Comparison of ENCODE assay signal across 15 cellular contexts in the genomic region with DNA sequence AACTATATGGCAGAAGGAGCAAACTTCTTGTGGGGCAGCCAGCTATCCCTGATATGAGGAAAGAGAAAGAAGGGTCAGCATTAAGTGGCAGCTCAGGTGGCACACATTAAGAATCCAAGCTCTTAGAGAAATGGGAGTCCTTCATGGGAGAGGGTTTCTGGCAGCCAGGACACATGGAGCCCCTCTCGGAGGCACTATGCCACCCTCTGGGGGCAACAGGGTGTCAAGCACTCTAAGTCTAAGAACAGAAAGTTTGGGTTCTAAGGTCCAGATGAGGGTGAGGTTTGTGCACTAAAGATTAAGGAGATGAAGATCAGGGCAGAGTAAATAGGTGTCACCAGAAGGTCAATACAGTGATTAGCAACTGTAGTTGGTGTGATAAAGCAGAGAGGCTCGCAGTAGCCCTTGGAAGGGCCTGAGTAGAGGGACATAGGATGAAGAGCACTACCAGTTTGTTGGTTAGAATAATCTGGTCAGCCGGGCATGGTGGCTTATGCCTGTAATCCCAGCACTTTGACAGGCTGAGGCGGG.
DNase-seq lines count a peak whose midpoint lies in the region; ATAC-seq, FAIRE-seq and TF ChIP-seq lines count a peak whose summit lies in the region.
"Had no signal": no experiment of that assay in that cellular context is flagged by ENCODE, and none has a peak within 500 bp of the region (broad histone marks: within the 10 kb centered on the region; RNA-seq: fewer than 3 reads in every experiment).

No MANE protein-coding gene starts in this region.

- POLR2A ChIA-PET in K562 (lab: Yijun Ruan, JAX): interaction anchor here (0.7 kb wide), 1 partner anchor 170 kb away, joined by 3 read pairs; no protein-coding TSS in a partner anchor

- H3K9ac ChIP-seq in K562 (ENCODE audit: insufficient read depth in 1 of 2, low read depth in 2 of 2, low read length in 2 of 2): no peak overlapping the region

- H3K9me3 ChIP-seq in right atrium auricular region: no peaks in the 10 kb centered on the region
- no peaks in the 10 kb centered on the region for H3K9me3 ChIP-seq in right cardiac atrium (ENCODE audit: control insufficient read depth, low read length)
- 0 out of 2 replicates have a peak, but pooled peaks cover 2% of the 10 kb centered on the region for H3K9me3 ChIP-seq in K562 (replicated peaks; ENCODE audit: control insufficient read depth, insufficient read depth, low read depth, low read length)
- H3K9me3 ChIP-seq in ascending aorta: no peaks in the 10 kb centered on the region
- H3K9me3 ChIP-seq: prostate gland had no signal

- H3K4me1 ChIP-seq in right atrium auricular region (peaks cover 0 to 34% of the 10 kb centered on the region in 2 donors), right cardiac atrium (ENCODE audit: control insufficient read depth, insufficient read depth, low read length) (peaks cover 16% of the 10 kb centered on the region), K562 (replicated peaks in 1 of 2; ENCODE audit: control insufficient read depth in 2 of 2, insufficient read depth in 2 of 2, low read length in 2 of 2) (peaks cover 25 to 43% of the 10 kb centered on the region in 2 experiments), ascending aorta (no peaks in the 10 kb centered on the region)
- H3K4me1 ChIP-seq: prostate gland had no signal

- in situ Hi-C loops in K562 (cut with MboI): no loop called here

- H3K36me3 Mint-ChIP-seq in glutamatergic neuron (ENCODE audit: unreplicated experiment): no peaks in the 10 kb centered on the region

- TF ChIP-seq POLR2A in K562 (conservative IDR thresholded peaks at IDR 0.05): no peak

- peaks cover 4% of the 10 kb centered on the region for H3K9me3 Mint-ChIP-seq in glutamatergic neuron (ENCODE audit: unreplicated experiment)
- H3K9me3 Mint-ChIP-seq: mesothelial cell of epicardium had no signal

- peak; percentile 20; the same call in 1 of the 2 replicates for TF ChIP-seq EP300 in K562 (IDR thresholded peaks at IDR 0.05; ENCODE audit: low read length)

- WGBS in right cardiac atrium: 88% methylated on average over 4 of the region's 4 CpGs
- WGBS in K562 (ENCODE audit: insufficient coverage, low coverage, missing lambda C conversion rate): 47% methylated on average over 4 of the region's 4 CpGs

- CTCF ChIA-PET in K562 (lab: Yijun Ruan, JAX; ENCODE audit: low intra/inter-chr PET ratio): no interaction called here

- DNase-seq in right atrium auricular region (ENCODE audit: low spot score): peak; percentile 36
- DNase-seq in right cardiac atrium: no peak
- DNase-seq in NAMALWA (ENCODE audit: low spot score): peak; percentile 54
- peak in 2 of 4 experiments; percentile 18 to 43 for DNase-seq in K562 (ENCODE audit: extremely low read depth in 1 of 4, low spot score in 3 of 4)
- DNase-seq in ascending aorta (ENCODE audit: low spot score in 2 of 2): no peak
- no peak for DNase-seq in glutamatergic neuron
- DNase-seq: NCI-H1930; stimulated activated CD4-positive, alpha-beta T cell treated with anti-CD3 and anti-CD28 coated beads, Interleukin-2, amount 100 ng/mL, for 24 hours; stimulated activated naive CD4-positive, alpha-beta T cell treated with Interleukin-2 at 50 U/mL for 16 hours had no signal

- H3K4me3 ChIP-seq in right atrium auricular region: no peak overlapping the region
- H3K4me3 ChIP-seq in right cardiac atrium (ENCODE audit: low read length): no peak overlapping the region
- H3K4me3 ChIP-seq in K562: no peak overlapping the region
- no peak overlapping the region for H3K4me3 ChIP-seq in ascending aorta
- H3K4me3 ChIP-seq: cardiac muscle cell, prostate gland had no signal

- intact Hi-C loops in right cardiac atrium (cut with DNase I) (loop anchor here in 1 of 4 donors (5.0 to 10.0 kb wide), 2 partner anchors 48 to 85 kb away; partner anchors contain the start of gene ST6GAL1), K562 (cut with micrococcal nuclease) (loop anchor here (5.0 kb wide), 1 partner anchor 67 kb away; no protein-coding TSS in a partner anchor), ascending aorta (cut with DNase I) (no loop called here)

- H2AFZ ChIP-seq in K562 (ENCODE audit: low read depth, low read length): no peak overlapping the region

- no TSS peak for BruUV-seq in K562 (replicated peaks; lab: Mats Ljungman, UMichigan)

- no peak overlapping the region for H3K27ac Mint-ChIP-seq in glutamatergic neuron (ENCODE audit: unreplicated experiment)
- H3K27ac Mint-ChIP-seq: mesothelial cell of epicardium had no signal

- H3K9me1 ChIP-seq in K562 (ENCODE audit: control insufficient read depth, insufficient read depth, low read length): no peaks in the 10 kb centered on the region

- peak overlapping the region; percentile 22; the same call in 1 of the 2 replicates for H3K4me2 ChIP-seq in K562 (ENCODE audit: insufficient read depth, low read length)

- ATAC-seq in right cardiac atrium (no peak), K562 (peak; percentile 6; the same call in 2 of the 3 replicates), GM18870 (IDR thresholded peaks at IDR 0.05; ENCODE audit: unreplicated experiment) (no peak), GM18519 (IDR thresholded peaks at IDR 0.05; ENCODE audit: low FRiP score, unreplicated experiment) (no peak)
- ATAC-seq: esophagus mucosa had no signal

- H3K4me1 Mint-ChIP-seq in glutamatergic neuron (ENCODE audit: low read depth, unreplicated experiment): peaks cover 17% of the 10 kb centered on the region
- H3K4me1 Mint-ChIP-seq: mesothelial cell of epicardium had no signal

- no peak overlapping the region for H3K4me3 Mint-ChIP-seq in glutamatergic neuron (ENCODE audit: unreplicated experiment)
- H3K4me3 Mint-ChIP-seq: mesothelial cell of epicardium had no signal

- no peaks in the 10 kb centered on the region for H3K27me3 ChIP-seq in right atrium auricular region
- H3K27me3 ChIP-seq in right cardiac atrium (ENCODE audit: control insufficient read depth, insufficient read depth): no peaks in the 10 kb centered on the region
- no peaks in the 10 kb centered on the region for H3K27me3 ChIP-seq in K562 (ENCODE audit: control insufficient read depth in 2 of 2, insufficient read depth in 2 of 2, low read length in 2 of 2)
- H3K27me3 ChIP-seq in ascending aorta: no peaks in the 10 kb centered on the region
- H3K27me3 ChIP-seq: cardiac muscle cell had no signal

- H3K36me3 ChIP-seq in right atrium auricular region: no peaks in the 10 kb centered on the region
- peaks cover 43% of the 10 kb centered on the region for H3K36me3 ChIP-seq in K562 (ENCODE audit: control insufficient read depth, insufficient read depth, low read length)
- H3K36me3 ChIP-seq in ascending aorta: peaks cover 0 to 3% of the 10 kb centered on the region in 2 donors
- H3K36me3 ChIP-seq: cardiac muscle cell, prostate gland had no signal

- no peak for FAIRE-seq in K562 (lab: Jason Lieb, UNC)

- H3K27ac ChIP-seq in right atrium auricular region (no peak overlapping the region), right cardiac atrium (ENCODE audit: low read length) (no peak overlapping the region), K562 (ENCODE audit: extremely low read depth, low read depth, low read length) (no peak overlapping the region; the same call in 2 of the 3 replicates), ascending aorta (no peak overlapping the region)
- H3K27ac ChIP-seq: cardiac muscle cell had no signal

- H3K79me2 ChIP-seq in K562 (ENCODE audit: control insufficient read depth, insufficient read depth, low read length): peaks cover 33% of the 10 kb centered on the region

- TF ChIP-seq RAD21 in K562 (CRISPR knock-in tag; conservative IDR thresholded peaks at IDR 0.05 in 1 of 2, IDR thresholded peaks at IDR 0.05 in 1 of 2): peak in 1 of 2 experiments; percentile 36; a peak in 2 of 4 replicates

- H3K27me3 Mint-ChIP-seq in glutamatergic neuron (ENCODE audit: unreplicated experiment): peaks cover 7% of the 10 kb centered on the region

- TF ChIP-seq CTCF in right atrium auricular region (IDR thresholded peaks at IDR 0.05) (peak in 1 of 2 donors; percentile 26), K562 (IDR thresholded peaks at IDR 0.05 in 2 of 3, conservative IDR thresholded peaks at IDR 0.05 in 1 of 3; ENCODE audit: insufficient read depth in 2 of 3, low read depth in 1 of 3, low read length in 3 of 3) (peak in 1 of 3 experiments; percentile 38; a peak in 2 of 6 replicates), ascending aorta (IDR thresholded peaks at IDR 0.05) (no peak), glutamatergic neuron (IDR thresholded peaks at IDR 0.05; ENCODE audit: partially characterized antibody, unreplicated experiment) (no peak)

- H4K20me1 ChIP-seq in K562 (replicated peaks; ENCODE audit: control insufficient read depth, insufficient read depth, low read length): no peaks in the 10 kb centered on the region

TF ChIP-seq in K562, 482 proteins besides CTCF, POLR2A, EP300 and RAD21 (continues in another document):
- TF ChIP-seq ESRRB (CRISPR knock-in tag; IDR thresholded peaks at IDR 0.05; ENCODE audit: borderline replicate concordance): no peak
- no peak for TF ChIP-seq NFRKB (IDR thresholded peaks at IDR 0.05; ENCODE audit: low read depth)
- no peak for TF ChIP-seq ZSCAN32 (CRISPR knock-in tag; IDR thresholded peaks at IDR 0.05)
- TF ChIP-seq, protein P1, sequence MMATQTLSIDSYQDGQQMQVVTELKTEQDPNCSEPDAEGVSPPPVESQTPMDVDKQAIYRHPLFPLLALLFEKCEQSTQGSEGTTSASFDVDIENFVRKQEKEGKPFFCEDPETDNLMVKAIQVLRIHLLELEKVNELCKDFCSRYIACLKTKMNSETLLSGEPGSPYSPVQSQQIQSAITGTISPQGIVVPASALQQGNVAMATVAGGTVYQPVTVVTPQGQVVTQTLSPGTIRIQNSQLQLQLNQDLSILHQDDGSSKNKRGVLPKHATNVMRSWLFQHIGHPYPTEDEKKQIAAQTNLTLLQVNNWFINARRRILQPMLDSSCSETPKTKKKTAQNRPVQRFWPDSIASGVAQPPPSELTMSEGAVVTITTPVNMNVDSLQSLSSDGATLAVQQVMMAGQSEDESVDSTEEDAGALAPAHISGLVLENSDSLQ (IDR thresholded peaks at IDR 0.05): no peak
- TF ChIP-seq POLR2AphosphoS5 (IDR thresholded peaks at IDR 0.05; ENCODE audit: control insufficient read depth, insufficient read depth, low read depth, low read length): no peak
- peak in 1 of 2 experiments; percentile 79; a peak in 2 of 4 replicates for TF ChIP-seq RCOR1 (IDR thresholded peaks at IDR 0.05; ENCODE audit: borderline replicate concordance in 1 of 2, low read depth in 2 of 2, low read length in 2 of 2)
- no peak for TF ChIP-seq TOE1 (IDR thresholded peaks at IDR 0.05; ENCODE audit: borderline replicate concordance)
- TF ChIP-seq TOE1 (CRISPR knock-in tag; IDR thresholded peaks at IDR 0.05; ENCODE audit: borderline replicate concordance, low read depth): no peak
- 0 out of 2 replicates have a peak, but pooled peaks have one; percentile 21 for TF ChIP-seq MECOM (CRISPR knock-in tag; IDR thresholded peaks at IDR 0.05)
- peak; percentile 77 for TF ChIP-seq CBFA2T3 (IDR thresholded peaks at IDR 0.05)
- 0 out of 2 replicates have a peak, but pooled peaks have one; percentile 31 for TF ChIP-seq BCOR (IDR thresholded peaks at IDR 0.05)
- TF ChIP-seq NCOR1 (IDR thresholded peaks at IDR 0.05): peak; percentile 32; the same call in 1 of the 2 replicates
- TF ChIP-seq HDAC1 (IDR thresholded peaks at IDR 0.05): peak in 1 of 2 experiments; percentile 36; a peak in 1 of 4 replicates
- TF ChIP-seq ELF4 (CRISPR knock-in tag; IDR thresholded peaks at IDR 0.05): no peak

Comparison
In these comparisons a context has a peak if more than half of its experiments do, and no peak if none do; other contexts are left out.
1. DNase-seq: peak in right atrium auricular region (single experiment) and NAMALWA (single experiment); none in right cardiac atrium (0 of 3), ascending aorta (0 of 2) and glutamatergic neuron (single experiment).